In genomic region chr17:3683054-3683511, GRCh38 we compare ENCODE assay signal across 8 cellular contexts. TPM values are rescaled to one million over a fixed set of nuclear protein-coding genes. Genes with fewer than 3 reads are reported as not detected.
DNase-seq lines count a peak whose midpoint lies in the region; ATAC-seq and TF ChIP-seq lines count a peak whose summit lies in the region.

No MANE protein-coding gene starts in this region.

- no peak overlapping the region for H2AFZ ChIP-seq in GM23248

- TF ChIP-seq POLR2A in Peyer's patch (IDR thresholded peaks at IDR 0.05) = no peak

- ATAC-seq in left cardiac atrium (peak; percentile 72 to 76), HG03139 (IDR thresholded peaks at IDR 0.05; ENCODE audit: unreplicated experiment) (no peak)

- H4K20me1 ChIP-seq in GM23248 (ENCODE audit: insufficient read depth) = no peaks in the 10 kb centered on the region

- intact Hi-C loops in left cardiac atrium (cut with DNase I) = no loop called here

- H3K79me2 ChIP-seq in GM23248 (ENCODE audit: insufficient read depth) = no peaks in the 10 kb centered on the region

- H3K27ac ChIP-seq in GM23248 = no peak overlapping the region
- peak overlapping the region in 1 of 4 donors; percentile 19 for H3K27ac ChIP-seq in Peyer's patch

- 20 to 26% methylated on average over 10 of the region's 10 CpGs for WGBS in GM23248 (ENCODE audit: low coverage in 1 of 2, low lambda C conversion rate in 2 of 2, missing lambda C conversion rate in 2 of 2), 2 experiments

- in situ Hi-C loops in GM23248 (cut with MboI) = no loop called here

- H3K4me3 ChIP-seq in GM23248 = no peak overlapping the region
- no peak overlapping the region for H3K4me3 ChIP-seq in Peyer's patch

- H3K36me3 ChIP-seq in GM23248 (ENCODE audit: low read depth) = no peaks in the 10 kb centered on the region
- no peaks in the 10 kb centered on the region for H3K36me3 ChIP-seq in Peyer's patch

- H3K9me3 ChIP-seq in GM23248 (ENCODE audit: low read depth) (no peaks in the 10 kb centered on the region), Peyer's patch (no peaks in the 10 kb centered on the region)

- peak; percentile 78 to 90 (median 83) for TF ChIP-seq CTCF in Peyer's patch (IDR thresholded peaks at IDR 0.05)

- DNase-seq in CD1c-positive myeloid dendritic cell (ENCODE audit: extremely low spot score) = peak; percentile 68
- peak; percentile 56 for DNase-seq in GM23248
- peak in 2 of 3 donors; percentile 52 to 71 for DNase-seq in Peyer's patch
- DNase-seq in activated effector memory CD4-positive, alpha-beta T cell treated with anti-CD3 and anti-CD28 coated beads, Interleukin-2, amount 50 U/mL, for 16 hours = peak; percentile 82
- no peak for DNase-seq in left cardiac atrium
- peak; percentile 61 to 67 for DNase-seq in stimulated activated CD4-positive, alpha-beta T cell treated with anti-CD3 and anti-CD28 coated beads, Interleukin-2, amount 100 ng/mL, for 24 hours
- DNase-seq in NCI-H345 (lab: John Stamatoyannopoulos, UW) = no peak

- H3K9ac ChIP-seq in GM23248 = no peak overlapping the region

- no peaks in the 10 kb centered on the region for H3K9me2 ChIP-seq in GM23248 (ENCODE audit: insufficient read depth)

- no peak overlapping the region for H3K4me2 ChIP-seq in GM23248 (ENCODE audit: unreplicated experiment)

- H3F3A ChIP-seq in GM23248 (ENCODE audit: insufficient read depth) = no peaks in the 10 kb centered on the region

- H3K27me3 ChIP-seq in GM23248 (replicated peaks; ENCODE audit: insufficient read depth) (peaks cover 16% of the 10 kb centered on the region; the same call in 1 of the 2 replicates), Peyer's patch (no peaks in the 10 kb centered on the region)

- no peaks in the 10 kb centered on the region; the same call in 1 of the 2 replicates for H3K4me1 ChIP-seq in GM23248 (ENCODE audit: insufficient read depth)
- H3K4me1 ChIP-seq in Peyer's patch = no peaks in the 10 kb centered on the region

RNA-seq across cellular contexts. Expression of gene P2RX5, which starts 12.9 kb away (rescaled TPM):
- 2.5 and 4.0 TPM in 2 replicates for total RNA-seq in GM23248 (2014; rRNA removed; shearing (Covaris generic))
- polyA plus RNA-seq in GM23248 (2016; fragmentation: Nextera tagmentation; extraction: Ambion mirVana) = 2.6 and 2.8 TPM in 2 replicates
- total RNA-seq in Peyer's patch (100 to 1,000 TPM in 1 of 4 donors, 1 to 10 TPM in 3; 1.2 to 103 (median 5.7) TPM), left cardiac atrium (10 to 100 TPM in 1 of 2 donors, 1 to 10 TPM in 1; 7.7 to 13.5 TPM)

RNA-seq across cellular contexts. Expression of gene EMC6, which starts 14.5 kb away (rescaled TPM):
- 28.6 and 38.4 TPM in 2 replicates for total RNA-seq in GM23248 (2014; rRNA removed; shearing (Covaris generic))
- 113 and 114 TPM in 2 replicates for polyA plus RNA-seq in GM23248 (2016; fragmentation: Nextera tagmentation; extraction: Ambion mirVana)
- total RNA-seq in Peyer's patch (10 to 100 TPM; 12.6 to 28.1 (median 21.0) TPM), left cardiac atrium (10 to 100 TPM; 51.8 to 51.9 TPM)

RNA-seq across cellular contexts. Expression of gene TAX1BP3, which starts 14.7 kb away (rescaled TPM):
- 270 and 418 TPM in 2 replicates for total RNA-seq in GM23248 (2014; rRNA removed; shearing (Covaris generic))
- polyA plus RNA-seq in GM23248 (2016; fragmentation: Nextera tagmentation; extraction: Ambion mirVana) = 331 and 350 TPM in 2 replicates
- total RNA-seq in Peyer's patch (100 to 1,000 TPM; 113 to 386 (median 239) TPM), left cardiac atrium (100 to 1,000 TPM; 116 to 142 TPM)

RNA-seq across cellular contexts. Expression of gene HASPIN, which starts 40.6 kb away (rescaled TPM):
- 1.9 and 3.0 TPM in 2 replicates for total RNA-seq in GM23248 (2014; rRNA removed; shearing (Covaris generic))
- 1.1 and 1.4 TPM in 2 replicates for polyA plus RNA-seq in GM23248 (2016; fragmentation: Nextera tagmentation; extraction: Ambion mirVana)
- total RNA-seq in Peyer's patch (1 to 10 TPM in 1 of 4 donors, not detected in 3; 1.2 TPM), left cardiac atrium (under 1 TPM; 0.16 to 0.47 TPM)

RNA-seq across cellular contexts. Expression of gene CTNS, which starts 46.5 kb away (rescaled TPM):
- total RNA-seq in GM23248 (2014; rRNA removed; shearing (Covaris generic)) = 7.5 and 16.6 TPM in 2 replicates
- polyA plus RNA-seq in GM23248 (2016; fragmentation: Nextera tagmentation; extraction: Ambion mirVana) = 7.2 and 7.8 TPM in 2 replicates
- total RNA-seq in Peyer's patch (10 to 100 TPM; 21.5 to 30.1 (median 27.7) TPM), left cardiac atrium (1 to 10 TPM; 8.3 to 9.6 TPM)

Comparison
In these comparisons a context has a peak if more than half of its experiments do, and no peak if none do; other contexts are left out.
1. DNase-seq: peak in CD1c-positive myeloid dendritic cell (single experiment), GM23248 (single experiment), Peyer's patch (2 of 3), activated effector memory CD4-positive, alpha-beta T cell treated with anti-CD3 and anti-CD28 coated beads, Interleukin-2, amount 50 U/mL, for 16 hours (single experiment) and stimulated activated CD4-positive, alpha-beta T cell treated with anti-CD3 and anti-CD28 coated beads, Interleukin-2, amount 100 ng/mL, for 24 hours (2 of 2); none in left cardiac atrium (single experiment) and NCI-H345 (single experiment).